In genomic region chr16:2473425-2473926, GRCh38 we compare ENCODE assay signal across 9 cellular contexts. TPM values are rescaled to one million over a fixed set of nuclear protein-coding genes. Genes with fewer than 3 reads are reported as not detected.
DNase-seq lines count a peak whose midpoint lies in the region; TF ChIP-seq lines count a peak whose summit lies in the region.
"Had no signal": no experiment of that assay in that cellular context is flagged by ENCODE, and none has a peak within 500 bp of the region (broad histone marks: within the 10 kb centered on the region; RNA-seq: fewer than 3 reads in every experiment).

No MANE protein-coding gene starts in this region.

- H3K9me3 ChIP-seq in mesodermal cell (ENCODE audit: control insufficient read depth, low read length): no peaks in the 10 kb centered on the region

- peaks cover 23% of the 10 kb centered on the region for H3K27me3 ChIP-seq in HL-60 (ENCODE audit: insufficient read depth, poor library complexity, severe bottlenecking)

- H3K4me3 ChIP-seq in HL-60 (replicated peaks; ENCODE audit: insufficient read depth, low read length): peak overlapping the region; percentile 14
- H3K4me3 ChIP-seq in mesodermal cell (ENCODE audit: extremely low read depth, insufficient read depth, low read length, poor library complexity, severe bottlenecking): peak overlapping the region; percentile 14

- 7 to 9% methylated on average over 15 to 40 of the region's 50 CpGs for WGBS in mesodermal cell (ENCODE audit: insufficient coverage in 2 of 2), 2 experiments

- no peak overlapping the region for H3K27ac ChIP-seq in HL-60 (replicated peaks)
- H3K27ac ChIP-seq in mesodermal cell (ENCODE audit: low read depth, low read length, severe bottlenecking): no peak overlapping the region

- peak; percentile 54 for DNase-seq in COLO668 (lab: John Stamatoyannopoulos, UW; ENCODE audit: unreplicated experiment)
- peak in 1 of 2 experiments; percentile 76 for DNase-seq in HL-60 (ENCODE audit: low read depth in 1 of 2, low spot score in 1 of 2)
- DNase-seq in activated CD8-positive, alpha-beta memory T cell treated with anti-CD3 and anti-CD28 coated beads, Interleukin-2, amount 50 U/mL, for 48 hours: peak; percentile 61
- DNase-seq in DMS153 (lab: John Stamatoyannopoulos, UW): no peak
- no peak for DNase-seq in superior temporal gyrus (ENCODE audit: extremely low spot score)
- no peak for DNase-seq in T1000 (lab: John Stamatoyannopoulos, UW)
- no peak for DNase-seq in occipital lobe (lab: John Stamatoyannopoulos, UW)

- peaks cover 13% of the 10 kb centered on the region for H3K4me1 ChIP-seq in mesodermal cell (ENCODE audit: control insufficient read depth, insufficient read depth, low read length, poor library complexity, severe bottlenecking)

- no peak for TF ChIP-seq CTCF in HL-60 (IDR thresholded peaks at IDR 0.05; ENCODE audit: insufficient read depth, low read length)

- no peaks in the 10 kb centered on the region for H3K36me3 ChIP-seq in mesodermal cell (ENCODE audit: control insufficient read depth, insufficient read depth, low read length)

RNA-seq across cellular contexts. Expression of gene TBC1D24, which starts 1.5 kb away (rescaled TPM):
- polyA plus RNA-seq in mesodermal cell (2013, experiment 1 of 2): 5.9 TPM
- 5.0 TPM for polyA plus RNA-seq in mesodermal cell (2013, experiment 2 of 2)
- 22.3 TPM for total RNA-seq in occipital lobe

RNA-seq across cellular contexts. Expression of gene NTN3, which starts 2.4 kb away (rescaled TPM):
- 0.70 TPM for polyA plus RNA-seq in mesodermal cell (2013, experiment 1 of 2)
- polyA plus RNA-seq in mesodermal cell (2013, experiment 2 of 2): 0.30 TPM
- total RNA-seq in occipital lobe: 5.8 TPM
- total RNA-seq: T-helper 1 cell treated with Interleukin-12 subunit alpha and Interleukin-12 subunit beta and Interleukin-4 antibody, amounts not matched to agents 30 ng/mL and 1 ng/mL, for 36 hours had no signal

RNA-seq across cellular contexts. Expression of gene TEDC2, which starts 13.6 kb away (rescaled TPM):
- polyA plus RNA-seq in mesodermal cell (2013, experiment 1 of 2): 15.0 TPM
- polyA plus RNA-seq in mesodermal cell (2013, experiment 2 of 2): 13.2 TPM
- total RNA-seq in occipital lobe: 8.4 TPM

RNA-seq across cellular contexts. Expression of gene ATP6V0C, which starts 40.3 kb away (rescaled TPM):
- 255 TPM for polyA plus RNA-seq in mesodermal cell (2013, experiment 1 of 2)
- polyA plus RNA-seq in mesodermal cell (2013, experiment 2 of 2): 193 TPM
- 11.7 TPM for total RNA-seq in occipital lobe

RNA-seq across cellular contexts. Expression of gene CCNF, which starts 44.2 kb away (rescaled TPM):
- 25.7 TPM for polyA plus RNA-seq in mesodermal cell (2013, experiment 1 of 2)
- 23.2 TPM for polyA plus RNA-seq in mesodermal cell (2013, experiment 2 of 2)
- total RNA-seq in occipital lobe: 10.8 TPM

Comparison
In these comparisons a context has a peak if more than half of its experiments do, and no peak if none do; other contexts are left out.
1. DNase-seq: peak in COLO668 (single experiment) and activated CD8-positive, alpha-beta memory T cell treated with anti-CD3 and anti-CD28 coated beads, Interleukin-2, amount 50 U/mL, for 48 hours (single experiment); none in DMS153 (single experiment), superior temporal gyrus (single experiment), T1000 (single experiment) and occipital lobe (single experiment).